In the genomic region with DNA sequence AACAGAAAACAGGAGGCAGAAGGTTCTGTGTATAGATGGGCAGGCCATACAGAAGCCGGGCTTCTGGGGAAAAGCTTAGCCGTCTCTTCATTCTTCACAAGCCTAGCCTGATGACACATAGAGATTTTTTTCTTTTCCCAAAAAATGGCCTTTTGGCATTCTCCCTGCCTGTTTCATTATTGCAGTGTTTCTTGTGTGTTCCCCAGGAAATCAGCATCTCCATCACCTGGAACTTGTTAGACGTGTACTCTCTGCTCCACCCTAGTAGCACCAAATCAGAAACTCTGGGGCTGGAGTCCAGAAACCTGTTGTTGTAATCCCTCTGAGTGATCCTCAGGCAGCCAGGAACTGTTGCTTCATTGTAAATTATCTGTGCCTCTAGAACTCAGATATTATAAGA, we compare ENCODE assay signal across 1 cellular context.
TF ChIP-seq lines count a peak whose summit lies in the region.

No MANE protein-coding gene starts in this region.

TF ChIP-seq in IMR-90, 13 proteins besides CTCF, POLR2A, EP300 and RAD21:
- TF ChIP-seq, protein P1, sequence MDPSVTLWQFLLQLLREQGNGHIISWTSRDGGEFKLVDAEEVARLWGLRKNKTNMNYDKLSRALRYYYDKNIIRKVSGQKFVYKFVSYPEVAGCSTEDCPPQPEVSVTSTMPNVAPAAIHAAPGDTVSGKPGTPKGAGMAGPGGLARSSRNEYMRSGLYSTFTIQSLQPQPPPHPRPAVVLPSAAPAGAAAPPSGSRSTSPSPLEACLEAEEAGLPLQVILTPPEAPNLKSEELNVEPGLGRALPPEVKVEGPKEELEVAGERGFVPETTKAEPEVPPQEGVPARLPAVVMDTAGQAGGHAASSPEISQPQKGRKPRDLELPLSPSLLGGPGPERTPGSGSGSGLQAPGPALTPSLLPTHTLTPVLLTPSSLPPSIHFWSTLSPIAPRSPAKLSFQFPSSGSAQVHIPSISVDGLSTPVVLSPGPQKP (IDR thresholded peaks at IDR 0.05; ENCODE audit: borderline replicate concordance, low read depth, low read length): no peak
- TF ChIP-seq RFX5 (IDR thresholded peaks at IDR 0.05; ENCODE audit: low read depth, low read length): no peak
- TF ChIP-seq CEBPB (IDR thresholded peaks at IDR 0.05; ENCODE audit: low read depth, low read length): no peak
- TF ChIP-seq CHD1 (IDR thresholded peaks at IDR 0.05; ENCODE audit: low read depth, low read length): no peak
- TF ChIP-seq MAFK (IDR thresholded peaks at IDR 0.05; ENCODE audit: low read depth, low read length): no peak
- TF ChIP-seq BHLHE40 (IDR thresholded peaks at IDR 0.05; ENCODE audit: low read depth, low read length): no peak
- TF ChIP-seq MXI1 (IDR thresholded peaks at IDR 0.05; ENCODE audit: borderline replicate concordance, low read depth, low read length): no peak
- no peak for TF ChIP-seq NFE2L2 (IDR thresholded peaks at IDR 0.05; ENCODE audit: low read depth, low read length)
- TF ChIP-seq RCOR1 (IDR thresholded peaks at IDR 0.05; ENCODE audit: insufficient replicate concordance, low read length): no peak
- TF ChIP-seq SMC3 (IDR thresholded peaks at IDR 0.05; ENCODE audit: low read depth, low read length): no peak
- TF ChIP-seq, protein P2, sequence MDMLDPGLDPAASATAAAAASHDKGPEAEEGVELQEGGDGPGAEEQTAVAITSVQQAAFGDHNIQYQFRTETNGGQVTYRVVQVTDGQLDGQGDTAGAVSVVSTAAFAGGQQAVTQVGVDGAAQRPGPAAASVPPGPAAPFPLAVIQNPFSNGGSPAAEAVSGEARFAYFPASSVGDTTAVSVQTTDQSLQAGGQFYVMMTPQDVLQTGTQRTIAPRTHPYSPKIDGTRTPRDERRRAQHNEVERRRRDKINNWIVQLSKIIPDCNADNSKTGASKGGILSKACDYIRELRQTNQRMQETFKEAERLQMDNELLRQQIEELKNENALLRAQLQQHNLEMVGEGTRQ (IDR thresholded peaks at IDR 0.05; ENCODE audit: low read depth, low read length): no peak
- no peak for TF ChIP-seq FOS (IDR thresholded peaks at IDR 0.05; ENCODE audit: low read depth, low read length)
- no peak for TF ChIP-seq MAZ (IDR thresholded peaks at IDR 0.05; ENCODE audit: borderline replicate concordance, low read depth, low read length)
